In the genomic region with DNA sequence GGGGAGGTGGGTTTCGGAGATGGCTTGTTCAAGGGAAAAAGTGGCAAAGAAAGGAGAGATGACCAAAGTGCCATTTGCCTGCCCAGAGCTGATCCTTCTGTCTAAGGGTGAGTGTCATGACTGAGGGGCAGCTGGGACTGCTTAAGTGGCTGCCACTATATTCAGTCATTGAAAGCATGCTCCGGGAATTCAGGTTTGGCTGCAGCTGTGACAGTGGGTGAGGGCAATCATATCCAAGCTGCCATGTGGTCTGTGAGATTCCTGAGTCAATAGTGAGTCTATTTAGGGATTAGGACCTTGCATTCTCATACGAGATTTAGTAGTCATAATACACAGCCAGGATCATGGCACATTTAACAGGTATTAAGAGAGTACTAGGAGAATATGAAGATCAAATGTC, we compare ENCODE assay signal across 1 cellular context.
TF ChIP-seq lines count a peak whose summit lies in the region.

No MANE protein-coding gene starts in this region.

TF ChIP-seq in SK-N-SH treated with all-trans-retinoic acid at 6 μM for 48 hours, 23 proteins besides CTCF, POLR2A, EP300 and RAD21 (continued from another document):
- TF ChIP-seq, protein P1, sequence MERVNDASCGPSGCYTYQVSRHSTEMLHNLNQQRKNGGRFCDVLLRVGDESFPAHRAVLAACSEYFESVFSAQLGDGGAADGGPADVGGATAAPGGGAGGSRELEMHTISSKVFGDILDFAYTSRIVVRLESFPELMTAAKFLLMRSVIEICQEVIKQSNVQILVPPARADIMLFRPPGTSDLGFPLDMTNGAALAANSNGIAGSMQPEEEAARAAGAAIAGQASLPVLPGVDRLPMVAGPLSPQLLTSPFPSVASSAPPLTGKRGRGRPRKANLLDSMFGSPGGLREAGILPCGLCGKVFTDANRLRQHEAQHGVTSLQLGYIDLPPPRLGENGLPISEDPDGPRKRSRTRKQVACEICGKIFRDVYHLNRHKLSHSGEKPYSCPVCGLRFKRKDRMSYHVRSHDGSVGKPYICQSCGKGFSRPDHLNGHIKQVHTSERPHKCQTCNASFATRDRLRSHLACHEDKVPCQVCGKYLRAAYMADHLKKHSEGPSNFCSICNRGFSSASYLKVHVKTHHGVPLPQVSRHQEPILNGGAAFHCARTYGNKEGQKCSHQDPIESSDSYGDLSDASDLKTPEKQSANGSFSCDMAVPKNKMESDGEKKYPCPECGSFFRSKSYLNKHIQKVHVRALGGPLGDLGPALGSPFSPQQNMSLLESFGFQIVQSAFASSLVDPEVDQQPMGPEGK (CRISPR knock-in tag; IDR thresholded peaks at IDR 0.05; ENCODE audit: borderline replicate concordance): no peak
- TF ChIP-seq SNAI2 (CRISPR knock-in tag; IDR thresholded peaks at IDR 0.05): no peak
